ENCODE assay signal across 14 cellular contexts in genomic region chr7:35893649-35894048, GRCh38.
"Had no signal": no experiment of that assay in that cellular context is flagged by ENCODE, and none has a peak within 500 bp of the region (broad histone marks: within the 10 kb centered on the region; RNA-seq: fewer than 3 reads in every experiment).

No MANE protein-coding gene starts in this region.

- H3K4me1 ChIP-seq: suprapubic skin had no signal

- DNase-seq: activated CD4-positive, alpha-beta T cell treated with anti-CD3 and anti-CD28 coated beads, Interleukin-2, amount 10 ng/mL, durations not matched to agents 7 days and 5 days; activated naive CD4-positive, alpha-beta T cell; activated T-cell treated with anti-CD3 and anti-CD28 coated beads, Interleukin-2, amount 50 U/mL, for 4 hours; adrenal gland; central memory CD4-positive, alpha-beta T cell; effector memory CD4-positive, alpha-beta T cell; heart right ventricle; kidney glomerular epithelial cell; posterior cingulate gyrus; right cardiac atrium; SK-N-SH; stimulated activated naive CD8-positive, alpha-beta T cell treated with anti-CD3 and anti-CD28 coated beads, Interleukin-15, Interleukin-2, amounts not matched to agents 100 U/mL and 50 U/mL, for 24 hours had no signal

- H3K9me3 Mint-ChIP-seq: activated T-cell treated with anti-CD3 and anti-CD28 coated beads, Interleukin-2, amount 50 U/mL, for 4 hours; type B pancreatic cell had no signal

- H3K27me3 ChIP-seq: adrenal gland, heart right ventricle, suprapubic skin had no signal

- H3K4me3 Mint-ChIP-seq: activated CD4-positive, alpha-beta T cell treated with anti-CD3 and anti-CD28 coated beads, Interleukin-2, amount 10 ng/mL, durations not matched to agents 7 days and 5 days; activated T-cell treated with anti-CD3 and anti-CD28 coated beads, Interleukin-2, amount 50 U/mL, for 4 hours; type B pancreatic cell had no signal

- H3K27me3 Mint-ChIP-seq: activated CD4-positive, alpha-beta T cell treated with anti-CD3 and anti-CD28 coated beads, Interleukin-2, amount 10 ng/mL, durations not matched to agents 7 days and 5 days; type B pancreatic cell had no signal

- H3K27ac Mint-ChIP-seq: activated CD4-positive, alpha-beta T cell treated with anti-CD3 and anti-CD28 coated beads, Interleukin-2, amount 10 ng/mL, durations not matched to agents 7 days and 5 days; type B pancreatic cell had no signal

- H3K9me3 ChIP-seq: adrenal gland, suprapubic skin had no signal

- H3K27ac ChIP-seq: adrenal gland, heart right ventricle, suprapubic skin had no signal

- ATAC-seq: activated T-cell treated with anti-CD3 and anti-CD28 coated beads, Interleukin-2, amount 50 U/mL, for 4 hours; heart right ventricle; right cardiac atrium; stimulated activated naive CD8-positive, alpha-beta T cell treated with anti-CD3 and anti-CD28 coated beads, Interleukin-15, Interleukin-2, amounts not matched to agents 100 U/mL and 50 U/mL, for 24 hours had no signal

- H3K4me3 ChIP-seq: adrenal gland, heart right ventricle, suprapubic skin had no signal
